ENCODE assay signal across 19 cellular contexts in the genomic region with DNA sequence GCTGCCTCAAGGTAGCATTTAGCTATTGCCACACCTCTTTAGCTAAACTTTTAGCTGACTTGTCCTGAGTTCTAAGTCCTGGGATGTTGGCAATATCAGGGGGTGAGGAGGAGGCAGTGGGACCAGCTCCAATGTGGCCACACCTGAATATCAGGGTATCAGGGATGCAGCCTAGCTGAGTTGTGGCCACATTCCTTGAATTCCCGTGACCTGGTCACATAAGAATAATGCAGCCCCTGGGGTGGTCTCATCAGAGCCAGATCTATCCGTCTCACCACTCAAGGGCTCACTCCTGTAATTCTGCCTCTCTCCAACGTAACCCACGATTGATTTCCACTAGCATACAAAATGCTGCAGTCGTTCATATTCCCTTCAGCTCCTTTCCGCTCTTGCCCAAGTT. TPM values are rescaled to one million over a fixed set of nuclear protein-coding genes. Genes with fewer than 3 reads are reported as not detected.
A peak's percentile ranks its signal among the peaks of the same experiment; 100 is the strongest.
DNase-seq lines count a peak whose midpoint lies in the region; ATAC-seq, FAIRE-seq and TF ChIP-seq lines count a peak whose summit lies in the region.
"Had no signal": no experiment of that assay in that cellular context is flagged by ENCODE, and none has a peak within 500 bp of the region (broad histone marks: within the 10 kb centered on the region; RNA-seq: fewer than 3 reads in every experiment).

No MANE protein-coding gene starts in this region.

- H3K23ac ChIP-seq in H1 (ENCODE audit: insufficient read length) = no peak overlapping the region
- peak overlapping the region; percentile 52 for H3K23ac ChIP-seq in mesendoderm (ENCODE audit: low read length)

- no peaks in the 10 kb centered on the region for H3K36me3 ChIP-seq in HCT116 (ENCODE audit: control insufficient read depth in 1 of 2, insufficient read depth in 2 of 2, low read length in 2 of 2)
- no peaks in the 10 kb centered on the region for H3K36me3 ChIP-seq in H1 (ENCODE audit: control insufficient read depth in 2 of 4, insufficient read depth in 4 of 4, low read length in 3 of 4)
- H3K36me3 ChIP-seq in mesendoderm (ENCODE audit: control insufficient read depth, insufficient read depth, low read length) = no peaks in the 10 kb centered on the region
- no peaks in the 10 kb centered on the region for H3K36me3 ChIP-seq in esophagus muscularis mucosa
- H3K36me3 ChIP-seq: BE2C, SJCRH30 had no signal

- no peak overlapping the region for H2BK20ac ChIP-seq in H1 (ENCODE audit: low read length)

- WGBS in H1 (ENCODE audit: extremely low coverage in 1 of 2, insufficient coverage in 1 of 2, insufficient read length in 1 of 2, insufficient replicate concordance in 2 of 2, low coverage in 1 of 2, low lambda C conversion rate in 2 of 2, missing lambda C conversion rate in 1 of 2), 2 experiments = 68% methylated on average over 6 of the region's 6 CpGs; no CpG with 5 or more reads in 1 of the 2 experiments
- WGBS in mesendoderm (ENCODE audit: extremely low coverage, insufficient coverage, low lambda C conversion rate) = no CpG with 5 or more reads among the region's 6 CpGs
- WGBS in esophagus muscularis mucosa = 77% methylated on average over 6 of the region's 6 CpGs

- H3K4ac ChIP-seq in H1 (replicated peaks; ENCODE audit: insufficient read length, low read depth, low read length) (no peak overlapping the region), mesendoderm (ENCODE audit: low read depth, low read length) (no peak overlapping the region)

- intact Hi-C loops in HCT116 (cut with micrococcal nuclease) = no loop called here
- intact Hi-C loops in esophagus muscularis mucosa (cut with DNase I) = no loop called here

- H4K20me1 ChIP-seq in HCT116 (ENCODE audit: insufficient read depth) (no peaks in the 10 kb centered on the region), H1 (replicated peaks in 1 of 2; ENCODE audit: control insufficient read depth in 1 of 2, insufficient read depth in 2 of 2, low read length in 2 of 2) (peaks cover 0 to 2% of the 10 kb centered on the region in 2 experiments)

- H3K79me2 ChIP-seq in HCT116 (ENCODE audit: insufficient read depth, low read length) (no peaks in the 10 kb centered on the region), H1 (ENCODE audit: control insufficient read depth in 1 of 2, insufficient read depth in 2 of 2, low read length in 2 of 2) (no peaks in the 10 kb centered on the region), mesendoderm (ENCODE audit: control insufficient read depth, insufficient read depth, low read length) (no peaks in the 10 kb centered on the region)

- H3K18ac ChIP-seq in H1 (ENCODE audit: extremely low read depth, low read length) (no peak overlapping the region), mesendoderm (ENCODE audit: low read length) (no peak overlapping the region)

- H3K79me1 ChIP-seq in H1 (ENCODE audit: low read depth, low read length) = no peaks in the 10 kb centered on the region
- no peaks in the 10 kb centered on the region for H3K79me1 ChIP-seq in mesendoderm (ENCODE audit: low read length)

- H3K4me1 ChIP-seq in HCT116 (ENCODE audit: control insufficient read depth in 1 of 2, insufficient read depth in 2 of 2, low read length in 2 of 2) (peaks cover 26 to 42% of the 10 kb centered on the region in 2 experiments), H1 (replicated peaks in 1 of 4; ENCODE audit: control insufficient read depth in 3 of 4, insufficient read depth in 4 of 4, low read length in 3 of 4) (peaks cover 0 to 5% (median 2%) of the 10 kb centered on the region in 4 experiments; a peak in 3 of 7 replicates), mesendoderm (ENCODE audit: control insufficient read depth, low read depth, low read length) (peaks cover 12% of the 10 kb centered on the region), esophagus muscularis mucosa (no peaks in the 10 kb centered on the region)
- H3K4me1 ChIP-seq: BE2C had no signal

- no TSS peak for BruUV-seq in HCT116 (replicated peaks; lab: Mats Ljungman, UMichigan)

- H2BK120ac ChIP-seq in H1 (replicated peaks; ENCODE audit: low read depth, low read length) = no peak overlapping the region
- H2BK120ac ChIP-seq in mesendoderm (ENCODE audit: low read depth, low read length) = no peak overlapping the region

- H4K5ac ChIP-seq in H1 (ENCODE audit: insufficient read length, low read depth, low read length) (no peak overlapping the region), mesendoderm (ENCODE audit: low read length) (no peak overlapping the region)

- no peaks in the 10 kb centered on the region for H3K9me2 ChIP-seq in HCT116 (ENCODE audit: insufficient read depth)

- H3K56ac ChIP-seq in H1 (replicated peaks; ENCODE audit: insufficient read length, low read depth, low read length) (no peak overlapping the region), mesendoderm (ENCODE audit: low read length) (no peak overlapping the region)

- RAD21 ChIA-PET in HCT116 (lab: Charles Lee; ENCODE audit: low non-redundant PET in 1 of 2, low total read pairs in 2 of 2, uncharacterized antibody in 2 of 2, unreplicated experiment in 2 of 2) = no interaction called here

- DNase-seq in HCT116 (ENCODE audit: low read depth, low spot score) (no peak), H1 (ENCODE audit: low read depth in 1 of 2, low spot score in 2 of 2) (no peak), mesendoderm (peak; percentile 76), type B pancreatic cell (ENCODE audit: extremely low spot score, unreplicated experiment) (no peak), HUDEP-2 (lab: John Stamatoyannopoulos, UW; ENCODE audit: unreplicated experiment in 76 of 76) (no peak), T-helper 9 cell (no peak), NCI-H187 treated with DMSO at 0.1 percent for 48 hours (lab: John Stamatoyannopoulos, UW) (no peak), esophagus muscularis mucosa (ENCODE audit: extremely low spot score) (no peak)
- DNase-seq: BE2C; CD4-positive, alpha-beta memory T cell; DMS79; GM23248; NCI-H1436; NCI-H2029 treated with DMSO at 0.1 percent for 48 hours; NCI-H2171 treated with DMSO at 0.1 percent for 48 hours; NCI-H446 treated with DMSO at 0.1 percent for 48 hours; NCI-H774; PC-3; SJCRH30 had no signal

- no peak for ATAC-seq in HCT116

- no peaks in the 10 kb centered on the region for H3K23me2 ChIP-seq in H1 (ENCODE audit: low read depth, low read length)

- peaks cover 11% of the 10 kb centered on the region for H3K4me1 Mint-ChIP-seq in type B pancreatic cell (ENCODE audit: unreplicated experiment)

- H2BK15ac ChIP-seq in H1 (ENCODE audit: low read length) (no peak overlapping the region), mesendoderm (replicated peaks; ENCODE audit: low read depth) (no peak overlapping the region)

- peaks cover 4% of the 10 kb centered on the region for H3K27me3 Mint-ChIP-seq in type B pancreatic cell

- H3K4me2 ChIP-seq in HCT116 (ENCODE audit: low read length) (peak overlapping the region; percentile 65; the same call in 1 of the 2 replicates), H1 (ENCODE audit: insufficient read depth in 1 of 2, low read depth in 2 of 2, low read length in 2 of 2) (no peak overlapping the region), mesendoderm (ENCODE audit: low read length) (no peak overlapping the region)

- H3K27ac ChIP-seq in HCT116 (ENCODE audit: low read depth, low read length) (no peak overlapping the region), H1 (ENCODE audit: low read depth, low read length) (no peak overlapping the region), mesendoderm (ENCODE audit: low read depth, low read length) (no peak overlapping the region), esophagus muscularis mucosa (replicated peaks in 1 of 4) (no peak overlapping the region)
- H3K27ac ChIP-seq: SJCRH30 had no signal

- TF ChIP-seq CTCF in HCT116 (IDR thresholded peaks at IDR 0.05 in 2 of 3, conservative IDR thresholded peaks at IDR 0.05 in 1 of 3; ENCODE audit: borderline replicate concordance in 1 of 3, insufficient read depth in 1 of 3, low read depth in 2 of 3, low read length in 2 of 3) (no peak), H1 (IDR thresholded peaks at IDR 0.05; ENCODE audit: control extremely low read depth in 1 of 3, insufficient read depth in 1 of 3, low read depth in 1 of 3, low read length in 3 of 3) (no peak), type B pancreatic cell (conservative IDR thresholded peaks at IDR 0.05) (no peak), esophagus muscularis mucosa (IDR thresholded peaks at IDR 0.05) (no peak)

- CTCF ChIA-PET in HCT116 (lab: Charles Lee) = interaction anchor here (1.1 to 1.2 kb wide), 2 partner anchors 12 to 153 kb away, joined by 3 to 5 read pairs; a partner anchor contains a TSS
- CTCF ChIA-PET in H1 (lab: Charles Lee; ENCODE audit: partially characterized antibody) = interaction anchor here (0.7 to 2.4 kb wide), 7 partner anchors 10 to 54 kb away, joined by 3 to 11 read pairs (median 7); a partner anchor contains a TSS

- no peak for FAIRE-seq in H1 (lab: Jason Lieb, UNC)

- H4K91ac ChIP-seq in H1 (replicated peaks; ENCODE audit: insufficient read length, low read length) = no peak overlapping the region

- no peak overlapping the region for H3K14ac ChIP-seq in H1 (ENCODE audit: insufficient read length)

- no peak overlapping the region for H2AFZ ChIP-seq in HCT116 (ENCODE audit: low read depth, low read length, poor library complexity, severe bottlenecking)
- H2AFZ ChIP-seq in H1 (ENCODE audit: low read length) = 0 out of 2 replicates have a peak overlapping the region, but pooled peaks have one; percentile 15
- H2AFZ ChIP-seq: GM23248 had no signal

- no peak overlapping the region for H2BK12ac ChIP-seq in H1 (ENCODE audit: low read depth, low read length)

- H3K27me3 ChIP-seq in HCT116 (ENCODE audit: insufficient read depth, low read length) (no peaks in the 10 kb centered on the region), H1 (replicated peaks in 1 of 4; ENCODE audit: control insufficient read depth in 3 of 4, extremely low read depth in 1 of 4, insufficient read depth in 3 of 4, low read length in 3 of 4) (no peaks in the 10 kb centered on the region; a peak in 1 of 7 replicates), mesendoderm (ENCODE audit: insufficient read depth, low read length, poor library complexity) (no peaks in the 10 kb centered on the region), esophagus muscularis mucosa (peaks cover 0 to 5% (median 0%) of the 10 kb centered on the region in 4 donors)
- H3K27me3 ChIP-seq: BE2C had no signal

- no peak overlapping the region for H3K9ac ChIP-seq in HCT116 (ENCODE audit: low read length)
- no peak overlapping the region for H3K9ac ChIP-seq in H1 (replicated peaks in 1 of 4; ENCODE audit: extremely low read depth in 1 of 4, low read depth in 3 of 4, low read length in 3 of 4)
- H3K9ac ChIP-seq in mesendoderm (ENCODE audit: low read length) = no peak overlapping the region
- H3K9ac ChIP-seq: GM23248 had no signal

- TF ChIP-seq RAD21 in HCT116 (IDR thresholded peaks at IDR 0.05; ENCODE audit: low read depth) (no peak), H1 (IDR thresholded peaks at IDR 0.05 in 1 of 2, conservative IDR thresholded peaks at IDR 0.05 in 1 of 2; ENCODE audit: low read depth in 2 of 2, low read length in 2 of 2) (no peak)

- no peak for TF ChIP-seq EP300 in H1 (IDR thresholded peaks at IDR 0.05; ENCODE audit: borderline replicate concordance in 1 of 2, low read depth in 2 of 2, low read length in 2 of 2)
- no peak for TF ChIP-seq EP300 in esophagus muscularis mucosa (IDR thresholded peaks at IDR 0.05)

- H3K36me3 Mint-ChIP-seq in type B pancreatic cell = no peaks in the 10 kb centered on the region
- H3K36me3 Mint-ChIP-seq: CD4-positive, alpha-beta memory T cell had no signal

- peak overlapping the region; percentile 94 for H3K27ac Mint-ChIP-seq in type B pancreatic cell

- H4K8ac ChIP-seq in H1 (ENCODE audit: extremely low read depth, insufficient read depth, low read length) = no peak overlapping the region
- no peak overlapping the region for H4K8ac ChIP-seq in mesendoderm (ENCODE audit: low read depth, low read length)

- H2BK5ac ChIP-seq in H1 (ENCODE audit: low read depth, low read length) = no peak overlapping the region
- H2BK5ac ChIP-seq in mesendoderm (ENCODE audit: low read length) = no peak overlapping the region

- H3K4me3 ChIP-seq in HCT116 (replicated peaks in 1 of 2; ENCODE audit: low read depth in 1 of 2, low read length in 2 of 2) (no peak overlapping the region), H1 (ENCODE audit: extremely low read depth in 1 of 4, insufficient read depth in 2 of 4, low read depth in 3 of 4, low read length in 4 of 4) (no peak overlapping the region), mesendoderm (ENCODE audit: low read length) (no peak overlapping the region), esophagus muscularis mucosa (no peak overlapping the region)
- H3K4me3 ChIP-seq: GM23248, SJCRH30 had no signal

- H3K4me3 Mint-ChIP-seq in type B pancreatic cell = peak overlapping the region; percentile 50

- H3K9me3 ChIP-seq in HCT116 (ENCODE audit: control insufficient read depth in 1 of 2, insufficient read depth in 1 of 2, low read depth in 1 of 2, low read length in 2 of 2) (no peaks in the 10 kb centered on the region), H1 (ENCODE audit: insufficient read depth in 2 of 2, low read depth in 1 of 2, low read length in 1 of 2) (no peaks in the 10 kb centered on the region), esophagus muscularis mucosa (no peaks in the 10 kb centered on the region)
- H3K9me3 ChIP-seq: BE2C, SJCRH30 had no signal

- TF ChIP-seq POLR2A in HCT116 (IDR thresholded peaks at IDR 0.05; ENCODE audit: borderline replicate concordance, extremely low read depth, insufficient read depth, insufficient read length) = no peak
- TF ChIP-seq POLR2A in H1 (IDR thresholded peaks at IDR 0.05; ENCODE audit: control extremely low read depth in 1 of 2, low read depth in 2 of 2, low read length in 2 of 2) = no peak
- TF ChIP-seq POLR2A in esophagus muscularis mucosa (IDR thresholded peaks at IDR 0.05; ENCODE audit: low read depth) = no peak

- no peak overlapping the region for H2AK5ac ChIP-seq in H1 (ENCODE audit: low read depth, low read length)
- H2AK5ac ChIP-seq in mesendoderm (ENCODE audit: low read length) = no peak overlapping the region

- POLR2A ChIA-PET in HCT116 (lab: Charles Lee) = interaction anchor here (2.4 kb wide), 1 partner anchor 11 kb away, joined by 10 read pairs; a partner anchor contains a TSS
- POLR2A ChIA-PET in H1 (lab: Charles Lee; ENCODE audit: partially characterized antibody) = interaction anchor here (0.7 to 1.3 kb wide), 3 partner anchors 11 to 110 kb away, joined by 3 to 4 read pairs (median 3); a partner anchor contains a TSS

- H3K9me3 Mint-ChIP-seq in type B pancreatic cell = peaks cover 4% of the 10 kb centered on the region
- H3K9me3 Mint-ChIP-seq: CD4-positive, alpha-beta memory T cell had no signal

RNA-seq across cellular contexts. Expression of a gene that starts 11.6 kb away (rescaled TPM):
- total RNA-seq in HCT116 (2021; ENCODE audit: unreplicated experiment) (27.9 TPM), type B pancreatic cell (ENCODE audit: low replicate concordance) (26.3 and 34.1 TPM in 2 replicates), esophagus muscularis mucosa (10 to 100 TPM in 1 of 4 donors, 1 to 10 TPM in 3; 7.1 to 10.1 (median 8.0) TPM)
- polyA plus RNA-seq in HCT116 (2012) = 8.2 and 9.5 TPM in 2 replicates
- total RNA-seq in H1 (2021; fragmentation: NEBNext Ultra II Directional; extraction: Animal tissue kit (Norgen Biotek cat#: 25700)) = 25.2 and 25.8 TPM in 2 replicates
- 5.4 and 6.6 TPM in 2 replicates for polyA plus RNA-seq in H1 (2011; rRNA removed)
- polyA plus RNA-seq in H1 (2011; cell fraction: cytosol; rRNA removed) = 7.3 TPM
- 7.4 TPM for polyA plus RNA-seq in H1 (2011; cell fraction: nucleus; rRNA removed)
- polyA plus RNA-seq in H1 (2012, experiment 1 of 2) = 6.8 to 12.0 TPM (median 7.8 TPM) in 4 replicates
- polyA plus RNA-seq in H1 (2012, experiment 2 of 2) = 1.3 TPM
- 17.6 TPM for polyA plus RNA-seq in H1 (2013, experiment 1 of 2)
- polyA plus RNA-seq in H1 (2013, experiment 2 of 2) = 16.8 TPM
- polyA minus RNA-seq in H1 (2011; rRNA and poly(A)+ RNA removed) = 20.7 and 22.7 TPM in 2 replicates
- 10.9 TPM for polyA minus RNA-seq in H1 (2011; cell fraction: cytosol; rRNA and poly(A)+ RNA removed)
- 47.1 TPM for polyA minus RNA-seq in H1 (2011; cell fraction: nucleus; rRNA and poly(A)+ RNA removed)
- 26.0 TPM for polyA plus RNA-seq in mesendoderm (2013, experiment 1 of 2)
- polyA plus RNA-seq in mesendoderm (2013, experiment 2 of 2) = 25.3 TPM
